11 cellular contexts compared by ENCODE assay signal in the genomic region with DNA sequence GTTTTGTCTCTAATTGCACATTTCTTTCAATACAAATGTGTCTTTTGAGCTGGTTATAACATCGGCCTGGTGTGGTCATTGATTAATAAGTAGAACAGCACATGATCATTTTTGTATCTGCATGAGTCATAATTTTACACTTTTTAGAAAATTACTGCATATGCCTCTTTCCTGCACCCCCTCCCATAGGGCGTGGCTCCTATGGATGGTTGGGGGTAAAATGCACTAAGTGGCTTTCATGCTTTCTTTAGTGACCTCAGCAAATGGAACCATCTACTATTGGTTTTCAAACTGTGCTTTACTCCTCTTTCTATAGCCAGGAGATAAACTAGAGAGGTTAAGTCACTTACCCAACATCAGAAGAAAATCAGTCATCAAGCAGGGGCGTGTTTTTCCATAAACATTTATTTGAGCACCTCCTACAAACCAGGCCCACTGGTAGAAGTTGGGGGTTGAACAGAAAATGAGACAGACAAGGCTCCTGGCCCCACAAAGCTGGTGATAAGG. TPM values are rescaled to one million over a fixed set of nuclear protein-coding genes. Genes with fewer than 3 reads are reported as not detected.
DNase-seq lines count a peak whose midpoint lies in the region; ATAC-seq and TF ChIP-seq lines count a peak whose summit lies in the region.
"Had no signal": no experiment of that assay in that cellular context is flagged by ENCODE, and none has a peak within 500 bp of the region (broad histone marks: within the 10 kb centered on the region; RNA-seq: fewer than 3 reads in every experiment).

No MANE protein-coding gene starts in this region.

- H2AFZ ChIP-seq in OCI-LY7 (ENCODE audit: low read length): no peak overlapping the region

- H2BK5ac ChIP-seq in mesendoderm (ENCODE audit: low read length): no peak overlapping the region

- H3K9me3 ChIP-seq in OCI-LY7 (ENCODE audit: low read length): no peaks in the 10 kb centered on the region
- H3K9me3 ChIP-seq in adipocyte (ENCODE audit: control insufficient read depth, low read length): no peaks in the 10 kb centered on the region
- H3K9me3 ChIP-seq in spleen: no peaks in the 10 kb centered on the region
- H3K9me3 ChIP-seq: tibial artery had no signal

- intact Hi-C loops in OCI-LY7 (cut with micrococcal nuclease; ENCODE audit: unreplicated experiment): loop anchor here (5.0 to 10.0 kb wide), 2 partner anchors 659 to 742 kb away; a partner anchor contains a TSS
- intact Hi-C loops in spleen (cut with DNase I; ENCODE audit: low total_unique reads): no loop called here

- H3K27ac ChIP-seq in OCI-LY7 (ENCODE audit: low read depth, low read length, poor library complexity, severe bottlenecking) (peak overlapping the region; percentile 35), spleen (peak overlapping the region in 5 of 8 donors; percentile 90 to 96 (median 93)), mesendoderm (ENCODE audit: low read depth, low read length) (no peak overlapping the region)

- H3K4ac ChIP-seq in mesendoderm (ENCODE audit: low read depth, low read length): no peak overlapping the region

- TF ChIP-seq POLR2A in spleen (IDR thresholded peaks at IDR 0.05) (no peak), erythroblast (IDR thresholded peaks at IDR 0.05; ENCODE audit: low read length) (no peak)

- H2AK5ac ChIP-seq in mesendoderm (ENCODE audit: low read length): no peak overlapping the region

- no peak for ATAC-seq in HG03280 (IDR thresholded peaks at IDR 0.05; ENCODE audit: unreplicated experiment)
- no peak for ATAC-seq in GM19467 (IDR thresholded peaks at IDR 0.05; ENCODE audit: unreplicated experiment)
- ATAC-seq: Right ventricle myocardium inferior had no signal

- H3K4me1 ChIP-seq in OCI-LY7 (ENCODE audit: insufficient read depth, low read length, poor library complexity, severe bottlenecking) (peaks cover 99% of the 10 kb centered on the region), adipocyte (ENCODE audit: control insufficient read depth, insufficient read depth, low read length) (peaks cover 75% of the 10 kb centered on the region), spleen (peaks cover 74 to 97% (median 96%) of the 10 kb centered on the region in 6 donors), mesendoderm (ENCODE audit: control insufficient read depth, low read depth, low read length) (peaks cover 33% of the 10 kb centered on the region)

- no peak overlapping the region for H3K4me3 ChIP-seq in OCI-LY7 (ENCODE audit: low read depth, low read length, poor library complexity, severe bottlenecking)
- H3K4me3 ChIP-seq in adipocyte (ENCODE audit: low read length): peak overlapping the region; percentile 26
- peak overlapping the region in 1 of 8 donors; percentile 21 for H3K4me3 ChIP-seq in spleen
- H3K4me3 ChIP-seq in mesendoderm (ENCODE audit: low read length): no peak overlapping the region
- H3K4me3 ChIP-seq: tibial artery had no signal

- no peak overlapping the region for H4K8ac ChIP-seq in mesendoderm (ENCODE audit: low read depth, low read length)

- H3K9me2 ChIP-seq in OCI-LY7 (ENCODE audit: insufficient read depth, low read length): no peaks in the 10 kb centered on the region

- TF ChIP-seq CTCF in OCI-LY7 (conservative IDR thresholded peaks at IDR 0.05; ENCODE audit: low read length) (no peak), spleen (IDR thresholded peaks at IDR 0.05 in 8 of 11, conservative IDR thresholded peaks at IDR 0.05 in 3 of 11) (no peak)

- no TSS peak for BruUV-seq in OCI-LY7 (replicated peaks; lab: Mats Ljungman, UMichigan)

- H3K27me3 ChIP-seq in adipocyte (replicated peaks; ENCODE audit: control insufficient read depth, insufficient read depth, low read length) (no peaks in the 10 kb centered on the region), spleen (replicated peaks in 1 of 7) (no peaks in the 10 kb centered on the region), mesendoderm (ENCODE audit: insufficient read depth, low read length, poor library complexity) (no peaks in the 10 kb centered on the region)
- H3K27me3 ChIP-seq: tibial artery had no signal

- H3K79me1 ChIP-seq in mesendoderm (ENCODE audit: low read length): peaks cover 42% of the 10 kb centered on the region

- no peak overlapping the region for H2BK120ac ChIP-seq in mesendoderm (ENCODE audit: low read depth, low read length)

- H3K36me3 ChIP-seq in OCI-LY7 (ENCODE audit: insufficient read depth, low read length): no peaks in the 10 kb centered on the region
- peaks cover 35% of the 10 kb centered on the region for H3K36me3 ChIP-seq in adipocyte (ENCODE audit: control insufficient read depth, insufficient read depth, low read length, severe bottlenecking)
- H3K36me3 ChIP-seq in spleen: peaks cover 0 to 12% (median 0%) of the 10 kb centered on the region in 6 donors
- H3K36me3 ChIP-seq in mesendoderm (ENCODE audit: control insufficient read depth, insufficient read depth, low read length): no peaks in the 10 kb centered on the region

- H3K4me2 ChIP-seq in OCI-LY7 (ENCODE audit: low read length) (peak overlapping the region; percentile 70; the same call in 1 of the 2 replicates), mesendoderm (ENCODE audit: low read length) (no peak overlapping the region)

- H3K79me2 ChIP-seq in OCI-LY7 (ENCODE audit: insufficient read depth, low read depth, low read length) (no peaks in the 10 kb centered on the region), mesendoderm (ENCODE audit: control insufficient read depth, insufficient read depth, low read length) (peaks cover 57% of the 10 kb centered on the region)

- 63 to 75% (median 71%) methylated on average over 3 of the region's 3 CpGs for WGBS in spleen, 5 donors
- no CpG with 5 or more reads among the region's 3 CpGs for WGBS in mesendoderm (ENCODE audit: extremely low coverage, insufficient coverage, low lambda C conversion rate)

- H3K18ac ChIP-seq in mesendoderm (ENCODE audit: low read length): no peak overlapping the region

- no peak overlapping the region for H3K23ac ChIP-seq in mesendoderm (ENCODE audit: low read length)

- POLR2A ChIA-PET in OCI-LY7 (lab: Charles Lee): interaction anchor here (0.6 to 3.4 kb wide), 5 partner anchors 9 to 788 kb away, joined by 3 to 13 read pairs (median 3); no protein-coding TSS in a partner anchor

- H4K5ac ChIP-seq in mesendoderm (ENCODE audit: low read length): no peak overlapping the region

- no peak overlapping the region for H3K56ac ChIP-seq in mesendoderm (ENCODE audit: low read length)

- no peak overlapping the region for H2BK15ac ChIP-seq in mesendoderm (replicated peaks; ENCODE audit: low read depth)

- CTCF ChIA-PET in OCI-LY7 (lab: Charles Lee; ENCODE audit: unreplicated experiment): interaction anchor here (1.7 kb wide), 1 partner anchor 38 kb away, joined by 4 read pairs; no protein-coding TSS in a partner anchor

- no peaks in the 10 kb centered on the region for H4K20me1 ChIP-seq in OCI-LY7 (ENCODE audit: insufficient read depth, low read length)

- H3K9ac ChIP-seq in adipocyte (ENCODE audit: low read length) (no peak overlapping the region), mesendoderm (ENCODE audit: low read length) (no peak overlapping the region)

- DNase-seq in ELR (ENCODE audit: low read depth): peak; percentile 28
- DNase-seq in OCI-LY7 (ENCODE audit: low spot score): no peak
- no peak for DNase-seq in adipocyte (ENCODE audit: low read depth)
- no peak for DNase-seq in spleen
- no peak for DNase-seq in mesendoderm
- DNase-seq in erythroblast (lab: John Stamatoyannopoulos, UW): no peak
- DNase-seq: DMS79 treated with DMSO at 0.1 percent for 48 hours, tibial artery had no signal

RNA-seq across cellular contexts. Expression of a gene that starts 3.8 kb away (rescaled TPM):
- total RNA-seq in OCI-LY7 (2014; rRNA removed; shearing (Covaris generic)): 26.1 and 35.6 TPM in 2 replicates
- total RNA-seq in OCI-LY7 (2022) (52.9 and 74.1 TPM in 2 replicates), spleen (100 to 1,000 TPM; 142 to 295 (median 210) TPM)
- 100 to 1,000 TPM; 141 to 186 (median 155) TPM for polyA plus RNA-seq in spleen
- 64.5 TPM for polyA plus RNA-seq in mesendoderm (2013, experiment 1 of 2)
- 62.7 TPM for polyA plus RNA-seq in mesendoderm (2013, experiment 2 of 2)
